ENCODE assay signal across 7 cellular contexts in the genomic region with DNA sequence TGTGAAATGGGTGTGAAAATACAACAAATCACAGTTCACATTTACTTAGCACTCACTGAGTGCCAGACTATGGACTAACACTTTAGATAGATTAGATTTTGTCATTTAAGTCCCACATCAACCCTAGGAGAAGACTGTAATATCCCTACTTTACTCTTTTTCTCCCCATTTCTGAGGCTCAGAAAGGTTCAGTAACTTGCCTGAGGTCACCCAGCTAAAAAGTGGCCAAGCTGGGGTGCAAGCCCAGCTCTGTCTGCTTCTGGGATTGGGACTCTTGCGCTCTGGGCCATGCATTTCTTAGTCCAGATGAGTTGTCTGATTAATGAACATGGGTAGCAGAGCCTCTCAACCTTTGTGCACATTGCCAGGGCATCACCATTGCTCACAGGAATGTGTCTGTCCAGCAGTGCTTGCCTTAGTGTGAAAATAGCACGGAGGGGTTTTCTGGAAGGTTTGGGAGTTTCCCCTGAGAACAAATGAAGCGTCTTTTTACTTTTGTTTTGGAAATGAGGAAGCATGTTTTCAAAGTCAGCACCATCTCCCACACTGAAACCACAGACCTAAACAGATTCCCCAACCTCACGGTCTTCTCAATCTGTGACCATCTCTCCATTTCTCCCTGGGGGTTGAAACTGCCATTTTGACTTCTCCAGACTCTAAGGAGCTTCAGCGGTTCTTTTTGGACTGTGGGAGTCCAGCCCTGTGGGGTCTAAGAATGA. TPM values are rescaled to one million over a fixed set of nuclear protein-coding genes. Genes with fewer than 3 reads are reported as not detected.
DNase-seq lines count a peak whose midpoint lies in the region; ATAC-seq and TF ChIP-seq lines count a peak whose summit lies in the region.

No MANE protein-coding gene starts in this region.

- no peaks in the 10 kb centered on the region for H3K4me1 ChIP-seq in mucosa of descending colon (ENCODE audit: low read depth)

- H3K36me3 Mint-ChIP-seq in activated T-helper 2 cell treated with anti-CD3 and anti-CD28 coated beads, Interferon-gamma antibody, Interleukin-2, Interleukin-4, amounts not matched to agents 10 μg/mL and 5 μg/mL and 100 μg/mL, durations not matched to agents 14 hours and 24 hours and 36 hours (ENCODE audit: low read depth) = peaks cover 54% of the 10 kb centered on the region

- no peak overlapping the region for H3K4me3 Mint-ChIP-seq in activated T-helper 2 cell treated with anti-CD3 and anti-CD28 coated beads, Interferon-gamma antibody, Interleukin-2, Interleukin-4, amounts not matched to agents 10 μg/mL and 5 μg/mL and 100 μg/mL, durations not matched to agents 14 hours and 24 hours and 36 hours (ENCODE audit: low read depth)

- H3K9me3 ChIP-seq in mucosa of descending colon = no peaks in the 10 kb centered on the region

- no peak overlapping the region for H3K4me3 ChIP-seq in mucosa of descending colon

- no peaks in the 10 kb centered on the region for H3K27me3 Mint-ChIP-seq in activated T-helper 2 cell treated with anti-CD3 and anti-CD28 coated beads, Interferon-gamma antibody, Interleukin-2, Interleukin-4, amounts not matched to agents 10 μg/mL and 5 μg/mL and 100 μg/mL, durations not matched to agents 14 hours and 24 hours and 36 hours (ENCODE audit: low read depth)

- no peaks in the 10 kb centered on the region for H3K9me3 Mint-ChIP-seq in activated T-helper 2 cell treated with anti-CD3 and anti-CD28 coated beads, Interferon-gamma antibody, Interleukin-2, Interleukin-4, amounts not matched to agents 10 μg/mL and 5 μg/mL and 100 μg/mL, durations not matched to agents 14 hours and 24 hours and 36 hours

- ATAC-seq in GM19372 (IDR thresholded peaks at IDR 0.05; ENCODE audit: low read depth, unreplicated experiment) (peak; percentile 75), HG03064 (IDR thresholded peaks at IDR 0.05; ENCODE audit: low read depth, unreplicated experiment) (peak; percentile 62), mucosa of descending colon (peak; percentile 43)

- DNase-seq in activated T-helper 2 cell treated with anti-CD3 and anti-CD28 coated beads, Interferon-gamma antibody, Interleukin-2, Interleukin-4, amounts not matched to agents 10 μg/mL and 5 μg/mL and 100 μg/mL, durations not matched to agents 14 hours and 24 hours and 36 hours (ENCODE audit: low spot score) = no peak
- DNase-seq in mucosa of descending colon = no peak
- no peak for DNase-seq in COLO668 (lab: John Stamatoyannopoulos, UW; ENCODE audit: unreplicated experiment)
- no peak for DNase-seq in occipital lobe (lab: John Stamatoyannopoulos, UW)
- DNase-seq in activated CD4-positive, alpha-beta T cell treated with anti-CD3 and anti-CD28 coated beads for 4 hours = no peak

- peak overlapping the region; percentile 77 for H3K27ac Mint-ChIP-seq in activated T-helper 2 cell treated with anti-CD3 and anti-CD28 coated beads, Interferon-gamma antibody, Interleukin-2, Interleukin-4, amounts not matched to agents 10 μg/mL and 5 μg/mL and 100 μg/mL, durations not matched to agents 14 hours and 24 hours and 36 hours

- H3K36me3 ChIP-seq in mucosa of descending colon (ENCODE audit: low read depth) = no peaks in the 10 kb centered on the region

- H3K4me1 Mint-ChIP-seq in activated T-helper 2 cell treated with anti-CD3 and anti-CD28 coated beads, Interferon-gamma antibody, Interleukin-2, Interleukin-4, amounts not matched to agents 10 μg/mL and 5 μg/mL and 100 μg/mL, durations not matched to agents 14 hours and 24 hours and 36 hours (ENCODE audit: low read depth) = peaks cover 84% of the 10 kb centered on the region

- no peak for TF ChIP-seq CTCF in mucosa of descending colon (IDR thresholded peaks at IDR 0.05)

- intact Hi-C loops in activated T-helper 2 cell treated with anti-CD3 and anti-CD28 coated beads, Interferon-gamma antibody, Interleukin-2, Interleukin-4, amounts not matched to agents 10 μg/mL and 5 μg/mL and 100 μg/mL, durations not matched to agents 14 hours and 24 hours and 36 hours (cut with micrococcal nuclease) = loop anchor here (1.0 kb wide), 2 partner anchors 8 to 14 kb away; no protein-coding TSS in a partner anchor
- intact Hi-C loops in mucosa of descending colon (cut with DNase I, micrococcal nuclease) = no loop called here

RNA-seq across cellular contexts. Expression of gene NRP2, which starts 31.9 kb away (rescaled TPM):
- total RNA-seq in activated T-helper 2 cell treated with anti-CD3 and anti-CD28 coated beads, Interferon-gamma antibody, Interleukin-2, Interleukin-4, amounts not matched to agents 10 μg/mL and 5 μg/mL and 100 μg/mL, durations not matched to agents 14 hours and 24 hours and 36 hours = 59.9 and 61.7 TPM in 2 replicates
- total RNA-seq in mucosa of descending colon (100 to 1,000 TPM in 1 of 3 donors, 10 to 100 TPM in 2; 12.3 to 300 (median 19.2) TPM), occipital lobe (22.1 TPM)
